In the genomic region with DNA sequence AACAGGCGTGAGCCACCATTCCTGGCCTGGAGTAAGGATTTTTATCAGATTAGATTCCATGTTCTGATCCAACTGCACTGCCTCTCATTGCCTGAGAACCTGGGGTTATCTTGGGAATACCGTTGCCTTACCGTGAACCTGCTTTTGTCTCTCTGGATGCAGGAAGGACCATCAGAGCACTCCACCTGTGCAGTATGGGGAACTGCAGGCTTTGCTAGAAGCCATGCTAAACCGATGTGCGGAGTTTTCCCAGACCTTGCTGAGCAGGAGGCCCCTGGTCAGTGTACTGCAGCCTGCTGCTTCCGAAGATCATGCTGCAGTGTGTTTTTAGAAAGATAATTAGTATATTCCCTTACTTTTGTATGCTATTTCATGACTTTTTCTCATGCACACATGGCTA, we compare ENCODE assay signal across 2 cellular contexts.
TF ChIP-seq lines count a peak whose summit lies in the region.

No MANE protein-coding gene starts in this region.

TF ChIP-seq in HEK293T, 16 proteins besides CTCF, POLR2A, EP300 and RAD21:
- no peak for TF ChIP-seq ELF4 (IDR thresholded peaks at IDR 0.05)
- TF ChIP-seq, protein P1, sequence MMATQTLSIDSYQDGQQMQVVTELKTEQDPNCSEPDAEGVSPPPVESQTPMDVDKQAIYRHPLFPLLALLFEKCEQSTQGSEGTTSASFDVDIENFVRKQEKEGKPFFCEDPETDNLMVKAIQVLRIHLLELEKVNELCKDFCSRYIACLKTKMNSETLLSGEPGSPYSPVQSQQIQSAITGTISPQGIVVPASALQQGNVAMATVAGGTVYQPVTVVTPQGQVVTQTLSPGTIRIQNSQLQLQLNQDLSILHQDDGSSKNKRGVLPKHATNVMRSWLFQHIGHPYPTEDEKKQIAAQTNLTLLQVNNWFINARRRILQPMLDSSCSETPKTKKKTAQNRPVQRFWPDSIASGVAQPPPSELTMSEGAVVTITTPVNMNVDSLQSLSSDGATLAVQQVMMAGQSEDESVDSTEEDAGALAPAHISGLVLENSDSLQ (IDR thresholded peaks at IDR 0.05), result no peak
- TF ChIP-seq TARDBP (IDR thresholded peaks at IDR 0.05), result no peak
TF ChIP-seq in HEK293T: peak in this region for 0.

TF ChIP-seq in K562, 482 proteins besides CTCF, POLR2A, EP300 and RAD21:
- TF ChIP-seq SPI1 (IDR thresholded peaks at IDR 0.05; ENCODE audit: borderline replicate concordance, low read depth, low read length) (peak; percentile 30; the same call in 1 of the 2 replicates), POLR2AphosphoS5 (IDR thresholded peaks at IDR 0.05; ENCODE audit: control insufficient read depth, insufficient read depth, low read depth, low read length) (no peak), ESRRB (CRISPR knock-in tag; IDR thresholded peaks at IDR 0.05; ENCODE audit: borderline replicate concordance) (no peak)
